1 cellular context compared by ENCODE assay signal in the genomic region with DNA sequence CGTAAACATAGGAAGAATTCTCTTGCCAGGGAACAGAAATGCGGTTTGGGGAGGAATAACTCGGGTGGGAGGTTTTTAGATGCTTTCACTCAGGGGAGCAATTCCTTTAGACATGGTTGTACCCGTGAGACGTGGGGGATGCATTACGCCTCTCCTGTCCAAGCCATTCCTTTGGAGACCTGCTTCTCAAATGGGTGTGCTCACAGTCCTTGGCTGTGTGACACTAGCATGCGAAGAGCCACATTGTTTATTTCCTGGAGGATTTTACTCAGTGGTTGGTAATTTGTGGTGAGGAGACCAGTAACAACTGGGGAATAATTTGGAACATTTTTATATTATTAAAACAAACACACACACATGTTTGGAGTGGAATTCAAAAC.
TF ChIP-seq lines count a peak whose summit lies in the region.

No MANE protein-coding gene starts in this region.

TF ChIP-seq in IMR-90, 13 proteins besides CTCF, POLR2A, EP300 and RAD21:
- TF ChIP-seq BHLHE40 (IDR thresholded peaks at IDR 0.05; ENCODE audit: low read depth, low read length) = peak; percentile 35; the same call in 1 of the 2 replicates
- TF ChIP-seq MXI1 (IDR thresholded peaks at IDR 0.05; ENCODE audit: borderline replicate concordance, low read depth, low read length) = 0 out of 2 replicates have a peak, but pooled peaks have one; percentile 17
- TF ChIP-seq, protein P1, sequence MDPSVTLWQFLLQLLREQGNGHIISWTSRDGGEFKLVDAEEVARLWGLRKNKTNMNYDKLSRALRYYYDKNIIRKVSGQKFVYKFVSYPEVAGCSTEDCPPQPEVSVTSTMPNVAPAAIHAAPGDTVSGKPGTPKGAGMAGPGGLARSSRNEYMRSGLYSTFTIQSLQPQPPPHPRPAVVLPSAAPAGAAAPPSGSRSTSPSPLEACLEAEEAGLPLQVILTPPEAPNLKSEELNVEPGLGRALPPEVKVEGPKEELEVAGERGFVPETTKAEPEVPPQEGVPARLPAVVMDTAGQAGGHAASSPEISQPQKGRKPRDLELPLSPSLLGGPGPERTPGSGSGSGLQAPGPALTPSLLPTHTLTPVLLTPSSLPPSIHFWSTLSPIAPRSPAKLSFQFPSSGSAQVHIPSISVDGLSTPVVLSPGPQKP (IDR thresholded peaks at IDR 0.05; ENCODE audit: borderline replicate concordance, low read depth, low read length) = no peak
